ENCODE assay signal across 23 cellular contexts in the genomic region with DNA sequence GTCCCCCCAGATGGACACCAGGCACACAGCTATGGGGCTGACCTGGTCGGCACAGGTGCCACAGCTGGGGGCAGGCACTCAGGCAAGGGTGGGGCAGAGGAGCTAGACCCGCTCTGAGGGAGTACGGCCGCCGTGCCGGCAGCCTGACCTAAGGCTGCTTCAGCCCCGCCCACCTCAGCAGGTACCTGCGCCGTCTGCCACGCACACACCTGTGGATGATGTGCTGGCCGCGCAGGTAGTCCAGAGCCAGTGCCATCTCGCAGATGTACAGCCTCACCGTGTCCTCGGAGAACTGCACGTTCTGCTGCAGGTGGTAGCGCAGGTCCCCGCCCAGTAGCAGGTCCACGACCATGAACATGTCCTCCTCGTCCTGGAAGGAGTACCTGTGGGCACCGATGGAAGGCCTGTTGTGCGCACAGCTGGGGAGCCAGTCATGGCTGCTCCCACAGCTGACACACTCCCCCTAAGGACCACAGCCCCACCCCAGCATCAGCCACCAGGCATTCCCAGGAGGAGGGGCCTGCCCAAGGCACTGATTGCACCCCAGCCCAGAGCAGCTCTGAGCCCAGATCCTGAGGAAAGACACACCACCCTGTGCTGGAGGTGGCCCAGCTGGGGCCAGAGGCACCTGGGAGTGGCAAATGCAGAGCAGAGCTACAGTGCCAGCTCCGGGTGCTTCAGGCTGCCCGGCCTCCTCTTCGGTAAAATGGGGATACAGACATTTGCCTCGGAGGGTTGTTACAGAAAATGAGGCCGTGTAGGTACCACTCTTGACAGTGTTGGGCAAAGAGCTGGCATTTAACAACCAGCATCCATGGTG. TPM values are rescaled to one million over a fixed set of nuclear protein-coding genes. Genes with fewer than 3 reads are reported as not detected.
A peak's percentile ranks its signal among the peaks of the same experiment; 100 is the strongest.
DNase-seq lines count a peak whose midpoint lies in the region; ATAC-seq and TF ChIP-seq lines count a peak whose summit lies in the region.
"Had no signal": no experiment of that assay in that cellular context is flagged by ENCODE, and none has a peak within 500 bp of the region (broad histone marks: within the 10 kb centered on the region; RNA-seq: fewer than 3 reads in every experiment).

No MANE protein-coding gene starts in this region.

- no peaks in the 10 kb centered on the region for H3K27me3 Mint-ChIP-seq in activated CD4-positive, alpha-beta T cell treated with anti-CD3 and anti-CD28 coated beads, Interleukin-2, amount 10 ng/mL, durations not matched to agents 24 days and 14 days
- H3K27me3 Mint-ChIP-seq in CD14-positive monocyte (ENCODE audit: low read depth in 3 of 3) (peaks cover 6 to 9% (median 8%) of the 10 kb centered on the region in 3 donors), memory B cell (no peaks in the 10 kb centered on the region)
- H3K27me3 Mint-ChIP-seq: CD8-positive, alpha-beta memory T cell had no signal

- TF ChIP-seq CTCF in CD14-positive monocyte (IDR thresholded peaks at IDR 0.05) (no peak), tibial nerve (IDR thresholded peaks at IDR 0.05) (no peak)

- no peak for TF ChIP-seq EP300 in tibial nerve (IDR thresholded peaks at IDR 0.05)

- H3K9me3 Mint-ChIP-seq in activated CD4-positive, alpha-beta T cell treated with anti-CD3 and anti-CD28 coated beads, Interleukin-2, amount 10 ng/mL, durations not matched to agents 24 days and 14 days = no peaks in the 10 kb centered on the region
- H3K9me3 Mint-ChIP-seq in CD14-positive monocyte (peaks cover 0 to 2% (median 0%) of the 10 kb centered on the region in 7 donors), memory B cell (no peaks in the 10 kb centered on the region)
- H3K9me3 Mint-ChIP-seq: CD8-positive, alpha-beta memory T cell; GM23338 had no signal

- H3K4me1 ChIP-seq in tibial nerve = peaks cover 0 to 18% (median 0%) of the 10 kb centered on the region in 4 donors
- H3K4me1 ChIP-seq: HAP-1 had no signal

- H3K36me3 Mint-ChIP-seq in activated CD4-positive, alpha-beta T cell treated with anti-CD3 and anti-CD28 coated beads, Interleukin-2, amount 10 ng/mL, durations not matched to agents 24 days and 14 days (ENCODE audit: low read depth) = no peaks in the 10 kb centered on the region
- H3K36me3 Mint-ChIP-seq in CD14-positive monocyte (peaks cover 12 to 33% of the 10 kb centered on the region in 2 donors), memory B cell (no peaks in the 10 kb centered on the region)

- 85 to 93% methylated on average over 5 to 26 of the region's 27 CpGs for WGBS in tibial nerve, 2 donors

- no peaks in the 10 kb centered on the region for H3K27me3 ChIP-seq in tibial nerve

- H3K4me3 ChIP-seq in tibial nerve = no peak overlapping the region
- H3K4me3 ChIP-seq: GM23338, HAP-1 had no signal

- H3K4me1 Mint-ChIP-seq in activated CD4-positive, alpha-beta T cell treated with anti-CD3 and anti-CD28 coated beads, Interleukin-2, amount 10 ng/mL, durations not matched to agents 24 days and 14 days = peaks cover 20% of the 10 kb centered on the region
- H3K4me1 Mint-ChIP-seq in CD14-positive monocyte (peaks cover 56% of the 10 kb centered on the region), memory B cell (peaks cover 8% of the 10 kb centered on the region)

- ATAC-seq in memory B cell (ENCODE audit: low read depth) = no peak
- ATAC-seq: GM23338, HepG2 had no signal

- H3K36me3 ChIP-seq in tibial nerve = peaks cover 0 to 21% (median 0%) of the 10 kb centered on the region in 3 donors
- H3K36me3 ChIP-seq: HAP-1 had no signal

- no peak overlapping the region for H3K4me3 Mint-ChIP-seq in activated CD4-positive, alpha-beta T cell treated with anti-CD3 and anti-CD28 coated beads, Interleukin-2, amount 10 ng/mL, durations not matched to agents 24 days and 14 days
- H3K4me3 Mint-ChIP-seq in CD14-positive monocyte (peak overlapping the region; percentile 63 to 78), memory B cell (no peak overlapping the region)
- H3K4me3 Mint-ChIP-seq: GM23338 had no signal

- intact Hi-C loops in activated CD4-positive, alpha-beta T cell treated with anti-CD3 and anti-CD28 coated beads, Interleukin-2, amount 10 ng/mL, durations not matched to agents 24 days and 14 days (cut with micrococcal nuclease) = no loop called here
- intact Hi-C loops in CD14-positive monocyte (cut with micrococcal nuclease) = loop anchor here (5.0 to 10.0 kb wide), 3 partner anchors 78 to 408 kb away; a partner anchor contains a TSS

- no peak for DNase-seq in activated CD4-positive, alpha-beta T cell treated with anti-CD3 and anti-CD28 coated beads, Interleukin-2, amount 10 ng/mL, durations not matched to agents 24 days and 14 days
- no peak for DNase-seq in activated CD4-positive, alpha-beta T cell treated with anti-CD3 and anti-CD28 coated beads, Interleukin-2, amount 50 U/mL, for 4 hours
- DNase-seq in CD14-positive monocyte (ENCODE audit: low spot score) (no peak), NCI-H69 (lab: John Stamatoyannopoulos, UW) (peak; percentile 80), memory B cell (ENCODE audit: low spot score in 2 of 2) (no peak), NCI-H1436 (lab: John Stamatoyannopoulos, UW) (no peak), caudate nucleus (lab: John Stamatoyannopoulos, UW) (no peak), tibial nerve (ENCODE audit: low spot score in 2 of 2) (no peak)
- DNase-seq: AML-193; C1 segment of cervical spinal cord; CD8-positive, alpha-beta memory T cell; KG1; NCI-H1092; NCI-H1694 treated with DMSO at 0.1 percent for 48 hours; NCI-H2081 treated with DMSO at 0.1 percent for 48 hours; NCI-H446; NCI-H526; Right ventricle myocardium superior had no signal

- no peaks in the 10 kb centered on the region for H3K9me3 ChIP-seq in tibial nerve
- H3K9me3 ChIP-seq: HAP-1 had no signal

- TF ChIP-seq POLR2A in tibial nerve (IDR thresholded peaks at IDR 0.05) = no peak

- H3K27ac ChIP-seq in caudate nucleus (ENCODE audit: low read depth, low read length) (no peak overlapping the region), tibial nerve (no peak overlapping the region)
- H3K27ac ChIP-seq: HL-60 had no signal

- H3K27ac Mint-ChIP-seq in activated CD4-positive, alpha-beta T cell treated with anti-CD3 and anti-CD28 coated beads, Interleukin-2, amount 10 ng/mL, durations not matched to agents 24 days and 14 days = peak overlapping the region; percentile 55
- H3K27ac Mint-ChIP-seq in CD14-positive monocyte = peak overlapping the region in 6 of 7 donors; percentile 30 to 84 (median 77)
- peak overlapping the region; percentile 5 for H3K27ac Mint-ChIP-seq in memory B cell
- H3K27ac Mint-ChIP-seq: GM23338 had no signal

RNA-seq across cellular contexts. Expression of a gene that starts 40.0 kb away (rescaled TPM):
- total RNA-seq in activated CD4-positive, alpha-beta T cell treated with anti-CD3 and anti-CD28 coated beads, Interleukin-2, amount 10 ng/mL, durations not matched to agents 24 days and 14 days = 32.5 TPM in 2 replicates
- not detected for polyA plus RNA-seq in CD14-positive monocyte
- 1 to 10 TPM in 2 of 4 donors, under 1 TPM in 2; 0.21 to 3.1 (median 1.4) TPM for total RNA-seq in tibial nerve
- total RNA-seq: HT-29 had no signal
- polyA plus RNA-seq: CD8-positive, alpha-beta memory T cell had no signal

Comparison
In these comparisons a context has a peak if more than half of its experiments do, and no peak if none do; other contexts are left out.
1. H3K27ac Mint-ChIP-seq: peak in every context shown above with its lines; median percentile 77 in CD14-positive monocyte; 55 in activated CD4-positive, alpha-beta T cell treated with anti-CD3 and anti-CD28 coated beads, Interleukin-2, amount 10 ng/mL, durations not matched to agents 24 days and 14 days; 5 in memory B cell.
2. H3K4me3 Mint-ChIP-seq: peak in CD14-positive monocyte (2 of 2); none in activated CD4-positive, alpha-beta T cell treated with anti-CD3 and anti-CD28 coated beads, Interleukin-2, amount 10 ng/mL, durations not matched to agents 24 days and 14 days (single experiment) and memory B cell (single experiment).